In genomic region chr11:83159901-83160865, GRCh38 we compare ENCODE assay signal across 8 cellular contexts. TPM values are rescaled to one million over a fixed set of nuclear protein-coding genes. Genes with fewer than 3 reads are reported as not detected.
DNase-seq lines count a peak whose midpoint lies in the region; ATAC-seq lines count a peak whose summit lies in the region.

No MANE protein-coding gene starts in this region.

- H3K9me3 ChIP-seq in iPS-20b (ENCODE audit: insufficient read depth, low read depth, low read length) = no peaks in the 10 kb centered on the region
- H3K9me3 ChIP-seq in stomach smooth muscle (ENCODE audit: control insufficient read depth in 2 of 2, low read length in 2 of 2) = no peaks in the 10 kb centered on the region

- H3K9ac ChIP-seq in iPS-20b (ENCODE audit: low read depth, low read length) = peak overlapping the region; percentile 99; the same call in 1 of the 2 replicates
- peak overlapping the region in 1 of 2 donors; percentile 97 for H3K9ac ChIP-seq in stomach smooth muscle (ENCODE audit: low read length in 2 of 2)

- no peaks in the 10 kb centered on the region for H3K9me3 Mint-ChIP-seq in activated naive CD4-positive, alpha-beta T cell treated with anti-CD3 and anti-CD28 coated beads, Interleukin-2, amount 50 U/mL, for 72 hours

- H3K36me3 ChIP-seq in iPS-20b (ENCODE audit: insufficient read depth, low read depth, low read length) = peaks cover 67% of the 10 kb centered on the region
- peaks cover 6 to 7% of the 10 kb centered on the region in 2 donors for H3K36me3 ChIP-seq in stomach smooth muscle (ENCODE audit: control insufficient read depth in 2 of 2, insufficient read depth in 2 of 2, low read length in 2 of 2)

- H3K27me3 ChIP-seq in iPS-20b (ENCODE audit: insufficient read depth, low read length) (no peaks in the 10 kb centered on the region), stomach smooth muscle (ENCODE audit: control insufficient read depth in 1 of 2, insufficient read depth in 2 of 2, low read length in 2 of 2) (no peaks in the 10 kb centered on the region)

- peaks cover 38 to 70% of the 10 kb centered on the region in 2 donors for H3K36me3 Mint-ChIP-seq in activated naive CD4-positive, alpha-beta T cell treated with anti-CD3 and anti-CD28 coated beads, Interleukin-2, amount 50 U/mL, for 72 hours

- peak overlapping the region; percentile 95 to 98 for H3K27ac Mint-ChIP-seq in activated naive CD4-positive, alpha-beta T cell treated with anti-CD3 and anti-CD28 coated beads, Interleukin-2, amount 50 U/mL, for 72 hours

- no peak overlapping the region for H3K27ac ChIP-seq in iPS-20b (ENCODE audit: low read length)
- H3K27ac ChIP-seq in stomach smooth muscle (ENCODE audit: low read length) = no peak overlapping the region

- peak; percentile 11 for DNase-seq in stimulated activated CD4-positive, alpha-beta T cell treated with anti-CD3 and anti-CD28 coated beads, Interleukin-15, amount 100 ng/mL, for 24 hours
- no peak for DNase-seq in stimulated activated CD4-positive, alpha-beta T cell treated with anti-CD3 and anti-CD28 coated beads, Interleukin-4, amount 100 ng/mL, for 4 hours
- DNase-seq in activated naive CD4-positive, alpha-beta T cell treated with anti-CD3 and anti-CD28 coated beads, Interleukin-2, amount 50 U/mL, for 72 hours (ENCODE audit: low spot score in 2 of 2) = no peak

- H3K4me3 ChIP-seq in iPS-20b (ENCODE audit: low read length) (peak overlapping the region; percentile 98), stomach smooth muscle (ENCODE audit: low read length in 2 of 2) (peak overlapping the region; percentile 96 to 98)

- H3K4me1 ChIP-seq in iPS-20b (ENCODE audit: insufficient read depth, low read length) (0 out of 2 replicates have a peak, but pooled peaks cover 4% of the 10 kb centered on the region), stomach smooth muscle (ENCODE audit: control insufficient read depth, insufficient read depth, low read length) (no peaks in the 10 kb centered on the region)

- no peak for ATAC-seq in activated naive CD4-positive, alpha-beta T cell treated with anti-CD3 and anti-CD28 coated beads, Interleukin-2, amount 50 U/mL, for 72 hours
- ATAC-seq in HG03354 (IDR thresholded peaks at IDR 0.05; ENCODE audit: poor library complexity, severe bottlenecking, unreplicated experiment) = no peak
- no peak for ATAC-seq in HG02623 (IDR thresholded peaks at IDR 0.05; ENCODE audit: unreplicated experiment)
- no peak for ATAC-seq in GM21737 (IDR thresholded peaks at IDR 0.05; ENCODE audit: unreplicated experiment)

RNA-seq across cellular contexts. Expression of gene PCF11, which starts 3.3 kb away (rescaled TPM):
- 10 to 100 TPM; 50.0 to 63.1 TPM for total RNA-seq in activated naive CD4-positive, alpha-beta T cell treated with anti-CD3 and anti-CD28 coated beads, Interleukin-2, amount 50 U/mL, for 72 hours

RNA-seq across cellular contexts. Expression of gene ANKRD42, which starts 33.3 kb away (rescaled TPM):
- total RNA-seq in activated naive CD4-positive, alpha-beta T cell treated with anti-CD3 and anti-CD28 coated beads, Interleukin-2, amount 50 U/mL, for 72 hours = 1 to 10 TPM; 2.4 to 3.4 TPM
